1 cellular context compared by ENCODE assay signal in the genomic region with DNA sequence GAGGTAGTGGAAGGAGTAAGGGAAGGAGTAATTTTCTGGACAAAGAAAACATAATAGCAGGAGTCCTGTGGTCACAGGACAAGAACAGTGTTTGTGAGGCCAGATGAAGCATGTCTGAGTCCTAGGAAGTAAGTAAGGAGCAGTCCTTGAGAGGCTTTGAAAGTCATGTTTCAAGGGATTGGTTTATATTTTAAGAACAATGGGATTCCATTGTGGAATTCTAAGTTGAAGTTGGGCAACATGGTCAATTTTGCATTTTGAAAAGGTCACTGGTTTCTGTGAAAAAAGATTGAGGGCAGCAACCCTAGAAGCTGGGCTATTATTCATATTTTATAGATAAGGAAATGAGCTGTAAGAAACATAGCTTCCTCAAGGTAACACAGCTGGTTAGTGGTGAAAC.
TF ChIP-seq lines count a peak whose summit lies in the region.

No MANE protein-coding gene starts in this region.

TF ChIP-seq in GM23338, 12 proteins besides CTCF, POLR2A, EP300 and RAD21:
- TF ChIP-seq, protein P1, sequence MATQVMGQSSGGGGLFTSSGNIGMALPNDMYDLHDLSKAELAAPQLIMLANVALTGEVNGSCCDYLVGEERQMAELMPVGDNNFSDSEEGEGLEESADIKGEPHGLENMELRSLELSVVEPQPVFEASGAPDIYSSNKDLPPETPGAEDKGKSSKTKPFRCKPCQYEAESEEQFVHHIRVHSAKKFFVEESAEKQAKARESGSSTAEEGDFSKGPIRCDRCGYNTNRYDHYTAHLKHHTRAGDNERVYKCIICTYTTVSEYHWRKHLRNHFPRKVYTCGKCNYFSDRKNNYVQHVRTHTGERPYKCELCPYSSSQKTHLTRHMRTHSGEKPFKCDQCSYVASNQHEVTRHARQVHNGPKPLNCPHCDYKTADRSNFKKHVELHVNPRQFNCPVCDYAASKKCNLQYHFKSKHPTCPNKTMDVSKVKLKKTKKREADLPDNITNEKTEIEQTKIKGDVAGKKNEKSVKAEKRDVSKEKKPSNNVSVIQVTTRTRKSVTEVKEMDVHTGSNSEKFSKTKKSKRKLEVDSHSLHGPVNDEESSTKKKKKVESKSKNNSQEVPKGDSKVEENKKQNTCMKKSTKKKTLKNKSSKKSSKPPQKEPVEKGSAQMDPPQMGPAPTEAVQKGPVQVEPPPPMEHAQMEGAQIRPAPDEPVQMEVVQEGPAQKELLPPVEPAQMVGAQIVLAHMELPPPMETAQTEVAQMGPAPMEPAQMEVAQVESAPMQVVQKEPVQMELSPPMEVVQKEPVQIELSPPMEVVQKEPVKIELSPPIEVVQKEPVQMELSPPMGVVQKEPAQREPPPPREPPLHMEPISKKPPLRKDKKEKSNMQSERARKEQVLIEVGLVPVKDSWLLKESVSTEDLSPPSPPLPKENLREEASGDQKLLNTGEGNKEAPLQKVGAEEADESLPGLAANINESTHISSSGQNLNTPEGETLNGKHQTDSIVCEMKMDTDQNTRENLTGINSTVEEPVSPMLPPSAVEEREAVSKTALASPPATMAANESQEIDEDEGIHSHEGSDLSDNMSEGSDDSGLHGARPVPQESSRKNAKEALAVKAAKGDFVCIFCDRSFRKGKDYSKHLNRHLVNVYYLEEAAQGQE (IDR thresholded peaks at IDR 0.05; ENCODE audit: unreplicated experiment) = no peak
- TF ChIP-seq, protein P2, sequence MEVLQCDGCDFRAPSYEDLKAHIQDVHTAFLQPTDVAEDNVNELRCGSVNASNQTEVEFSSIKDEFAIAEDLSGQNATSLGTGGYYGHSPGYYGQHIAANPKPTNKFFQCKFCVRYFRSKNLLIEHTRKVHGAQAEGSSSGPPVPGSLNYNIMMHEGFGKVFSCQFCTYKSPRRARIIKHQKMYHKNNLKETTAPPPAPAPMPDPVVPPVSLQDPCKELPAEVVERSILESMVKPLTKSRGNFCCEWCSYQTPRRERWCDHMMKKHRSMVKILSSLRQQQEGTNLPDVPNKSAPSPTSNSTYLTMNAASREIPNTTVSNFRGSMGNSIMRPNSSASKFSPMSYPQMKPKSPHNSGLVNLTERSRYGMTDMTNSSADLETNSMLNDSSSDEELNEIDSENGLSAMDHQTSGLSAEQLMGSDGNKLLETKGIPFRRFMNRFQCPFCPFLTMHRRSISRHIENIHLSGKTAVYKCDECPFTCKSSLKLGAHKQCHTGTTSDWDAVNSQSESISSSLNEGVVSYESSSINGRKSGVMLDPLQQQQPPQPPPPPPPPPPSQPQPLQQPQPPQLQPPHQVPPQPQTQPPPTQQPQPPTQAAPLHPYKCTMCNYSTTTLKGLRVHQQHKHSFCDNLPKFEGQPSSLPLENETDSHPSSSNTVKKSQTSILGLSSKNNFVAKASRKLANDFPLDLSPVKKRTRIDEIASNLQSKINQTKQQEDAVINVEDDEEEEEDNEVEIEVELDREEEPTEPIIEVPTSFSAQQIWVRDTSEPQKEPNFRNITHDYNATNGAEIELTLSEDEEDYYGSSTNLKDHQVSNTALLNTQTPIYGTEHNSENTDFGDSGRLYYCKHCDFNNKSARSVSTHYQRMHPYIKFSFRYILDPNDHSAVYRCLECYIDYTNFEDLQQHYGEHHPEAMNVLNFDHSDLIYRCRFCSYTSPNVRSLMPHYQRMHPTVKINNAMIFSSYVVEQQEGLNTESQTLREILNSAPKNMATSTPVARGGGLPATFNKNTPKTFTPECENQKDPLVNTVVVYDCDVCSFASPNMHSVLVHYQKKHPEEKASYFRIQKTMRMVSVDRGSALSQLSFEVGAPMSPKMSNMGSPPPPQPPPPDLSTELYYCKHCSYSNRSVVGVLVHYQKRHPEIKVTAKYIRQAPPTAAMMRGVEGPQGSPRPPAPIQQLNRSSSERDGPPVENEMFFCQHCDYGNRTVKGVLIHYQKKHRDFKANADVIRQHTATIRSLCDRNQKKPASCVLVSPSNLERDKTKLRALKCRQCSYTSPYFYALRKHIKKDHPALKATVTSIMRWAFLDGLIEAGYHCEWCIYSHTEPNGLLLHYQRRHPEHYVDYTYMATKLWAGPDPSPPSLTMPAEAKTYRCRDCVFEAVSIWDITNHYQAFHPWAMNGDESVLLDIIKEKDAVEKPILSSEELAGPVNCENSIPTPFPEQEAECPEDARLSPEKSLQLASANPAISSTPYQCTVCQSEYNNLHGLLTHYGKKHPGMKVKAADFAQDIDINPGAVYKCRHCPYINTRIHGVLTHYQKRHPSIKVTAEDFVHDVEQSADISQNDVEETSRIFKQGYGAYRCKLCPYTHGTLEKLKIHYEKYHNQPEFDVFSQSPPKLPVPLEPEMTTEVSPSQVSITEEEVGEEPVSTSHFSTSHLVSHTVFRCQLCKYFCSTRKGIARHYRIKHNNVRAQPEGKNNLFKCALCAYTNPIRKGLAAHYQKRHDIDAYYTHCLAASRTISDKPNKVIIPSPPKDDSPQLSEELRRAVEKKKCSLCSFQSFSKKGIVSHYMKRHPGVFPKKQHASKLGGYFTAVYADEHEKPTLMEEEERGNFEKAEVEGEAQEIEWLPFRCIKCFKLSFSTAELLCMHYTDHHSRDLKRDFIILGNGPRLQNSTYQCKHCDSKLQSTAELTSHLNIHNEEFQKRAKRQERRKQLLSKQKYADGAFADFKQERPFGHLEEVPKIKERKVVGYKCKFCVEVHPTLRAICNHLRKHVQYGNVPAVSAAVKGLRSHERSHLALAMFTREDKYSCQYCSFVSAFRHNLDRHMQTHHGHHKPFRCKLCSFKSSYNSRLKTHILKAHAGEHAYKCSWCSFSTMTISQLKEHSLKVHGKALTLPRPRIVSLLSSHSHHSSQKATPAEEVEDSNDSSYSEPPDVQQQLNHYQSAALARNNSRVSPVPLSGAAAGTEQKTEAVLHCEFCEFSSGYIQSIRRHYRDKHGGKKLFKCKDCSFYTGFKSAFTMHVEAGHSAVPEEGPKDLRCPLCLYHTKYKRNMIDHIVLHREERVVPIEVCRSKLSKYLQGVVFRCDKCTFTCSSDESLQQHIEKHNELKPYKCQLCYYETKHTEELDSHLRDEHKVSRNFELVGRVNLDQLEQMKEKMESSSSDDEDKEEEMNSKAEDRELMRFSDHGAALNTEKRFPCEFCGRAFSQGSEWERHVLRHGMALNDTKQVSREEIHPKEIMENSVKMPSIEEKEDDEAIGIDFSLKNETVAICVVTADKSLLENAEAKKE (CRISPR knock-in tag; IDR thresholded peaks at IDR 0.05) = no peak
- TF ChIP-seq CREB1 (CRISPR knock-in tag; IDR thresholded peaks at IDR 0.05; ENCODE audit: low read depth) (no peak), NANOG (IDR thresholded peaks at IDR 0.05; ENCODE audit: borderline replicate concordance) (no peak), EZH2 (IDR thresholded peaks at IDR 0.05; ENCODE audit: low read depth, unreplicated experiment) (no peak), ZNF331 (CRISPR knock-in tag; IDR thresholded peaks at IDR 0.05; ENCODE audit: low read depth) (no peak), EZH2phosphoT487 (IDR thresholded peaks at IDR 0.05; ENCODE audit: unreplicated experiment) (no peak), JUNB (IDR thresholded peaks at IDR 0.05; ENCODE audit: unreplicated experiment) (no peak), STAT1 (IDR thresholded peaks at IDR 0.05; ENCODE audit: unreplicated experiment) (no peak), POLR2AphosphoS5 (IDR thresholded peaks at IDR 0.05; ENCODE audit: low read depth) (no peak), ZNF114 (CRISPR knock-in tag; IDR thresholded peaks at IDR 0.05) (no peak)
- TF ChIP-seq, protein P3, sequence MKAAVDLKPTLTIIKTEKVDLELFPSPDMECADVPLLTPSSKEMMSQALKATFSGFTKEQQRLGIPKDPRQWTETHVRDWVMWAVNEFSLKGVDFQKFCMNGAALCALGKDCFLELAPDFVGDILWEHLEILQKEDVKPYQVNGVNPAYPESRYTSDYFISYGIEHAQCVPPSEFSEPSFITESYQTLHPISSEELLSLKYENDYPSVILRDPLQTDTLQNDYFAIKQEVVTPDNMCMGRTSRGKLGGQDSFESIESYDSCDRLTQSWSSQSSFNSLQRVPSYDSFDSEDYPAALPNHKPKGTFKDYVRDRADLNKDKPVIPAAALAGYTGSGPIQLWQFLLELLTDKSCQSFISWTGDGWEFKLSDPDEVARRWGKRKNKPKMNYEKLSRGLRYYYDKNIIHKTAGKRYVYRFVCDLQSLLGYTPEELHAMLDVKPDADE (IDR thresholded peaks at IDR 0.05) = no peak
